In genomic region chr2:68449395-68449678, GRCh38 we compare ENCODE assay signal across 23 cellular contexts.
"Had no signal": no experiment of that assay in that cellular context is flagged by ENCODE, and none has a peak within 500 bp of the region (broad histone marks: within the 10 kb centered on the region; RNA-seq: fewer than 3 reads in every experiment).

No MANE protein-coding gene starts in this region.

- ATAC-seq: activated CD4-positive, CD25-positive, alpha-beta regulatory T cell treated with anti-CD3 and anti-CD28 coated beads, Interleukin-2, amount 50 U/mL, for 24 hours; K562 had no signal

- H3K4me1 ChIP-seq: adrenal gland, breast epithelium, Peyer's patch had no signal

- H3K36me3 ChIP-seq: adrenal gland, breast epithelium, Peyer's patch had no signal

- H3K27ac Mint-ChIP-seq: activated CD8-positive, alpha-beta T cell treated with anti-CD3 and anti-CD28 coated beads for 36 hours; activated naive CD8-positive, alpha-beta T cell treated with anti-CD3 and anti-CD28 coated beads, Interleukin-2, amount 10 ng/mL, durations not matched to agents 7 days and 5 days had no signal

- H3K27me3 ChIP-seq: adrenal gland, breast epithelium, Peyer's patch had no signal

- H3K9me3 ChIP-seq: adrenal gland, Peyer's patch had no signal

- H3K9me3 Mint-ChIP-seq: activated naive CD8-positive, alpha-beta T cell treated with anti-CD3 and anti-CD28 coated beads, Interleukin-2, amount 10 ng/mL, durations not matched to agents 7 days and 5 days; T-helper 1 cell treated with Interleukin-12 subunit alpha and Interleukin-12 subunit beta and Interleukin-4 antibody, amounts not matched to agents 30 μg/mL and 1 μg/mL, for 36 hours had no signal

- H3K4me3 ChIP-seq: adrenal gland, breast epithelium, K562, Peyer's patch had no signal

- DNase-seq: activated CD4-positive, alpha-beta T cell treated with anti-CD3 and anti-CD28 coated beads for 4 hours; activated CD8-positive, alpha-beta memory T cell treated with anti-CD3 and anti-CD28 coated beads, Interleukin-2, amount 50 U/mL, for 4 hours; activated naive CD4-positive, alpha-beta T cell treated with anti-CD3 and anti-CD28 coated beads, Interleukin-2, amount 50 U/mL, for 16 hours; anterior cingulate cortex; Kasumi-1; NCI-H1105 treated with DMSO at 0.1 percent for 48 hours; NCI-H1436 treated with DMSO at 0.1 percent for 48 hours; NCI-H187 treated with DMSO at 0.1 percent for 48 hours; NCI-H2081 treated with DMSO at 0.1 percent for 48 hours; NCI-H446; NCI-H524; NCI-H774; NK-92 treated with Interleukin-12 subunit alpha and Interleukin-12 subunit beta, amount 100 ng/mL, for 24 hours; Peyer's patch; Right ventricle myocardium superior had no signal

- H3K4me3 Mint-ChIP-seq: activated CD8-positive, alpha-beta T cell treated with anti-CD3 and anti-CD28 coated beads for 36 hours; activated naive CD8-positive, alpha-beta T cell treated with anti-CD3 and anti-CD28 coated beads, Interleukin-2, amount 10 ng/mL, durations not matched to agents 7 days and 5 days; T-helper 1 cell treated with Interleukin-12 subunit alpha and Interleukin-12 subunit beta and Interleukin-4 antibody, amounts not matched to agents 30 μg/mL and 1 μg/mL, for 36 hours had no signal

- H3K27me3 Mint-ChIP-seq: activated CD8-positive, alpha-beta T cell treated with anti-CD3 and anti-CD28 coated beads for 36 hours; activated naive CD8-positive, alpha-beta T cell treated with anti-CD3 and anti-CD28 coated beads, Interleukin-2, amount 10 ng/mL, durations not matched to agents 7 days and 5 days had no signal

- H3K27ac ChIP-seq: adrenal gland, breast epithelium, Peyer's patch, RWPE1 had no signal
